Comparison of ENCODE assay signal across 1 cellular context in the genomic region with DNA sequence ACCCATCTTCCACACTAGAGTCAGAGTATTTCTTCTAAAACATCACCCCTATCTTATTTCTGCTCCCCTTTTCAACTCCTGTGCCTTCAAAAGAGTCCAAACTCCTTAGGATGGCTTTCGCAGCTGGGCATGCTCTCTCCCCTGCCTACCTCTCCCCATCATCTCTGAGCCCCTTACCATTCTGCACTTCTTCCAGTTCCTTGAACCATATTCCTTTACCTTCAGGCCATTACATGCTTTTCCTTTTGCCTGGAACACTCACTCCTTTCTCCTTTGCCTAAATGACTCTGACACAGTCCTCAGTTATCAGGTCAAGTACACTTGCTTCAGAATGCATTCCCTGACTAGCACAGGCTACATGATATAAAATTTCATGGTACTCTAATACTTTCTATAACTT.
TF ChIP-seq lines count a peak whose summit lies in the region.

No MANE protein-coding gene starts in this region.

TF ChIP-seq in HepG2, 621 proteins besides CTCF, POLR2A, EP300 and RAD21:
- TF ChIP-seq ZNF136 (CRISPR knock-in tag; IDR thresholded peaks at IDR 0.05; ENCODE audit: low read depth) (0 out of 2 replicates have a peak, but pooled peaks have one; percentile 38), AKAP8 (CRISPR knock-in tag; IDR thresholded peaks at IDR 0.05) (0 out of 2 replicates have a peak, but pooled peaks have one; percentile 60), SNAPC2 (CRISPR knock-in tag; IDR thresholded peaks at IDR 0.05) (0 out of 2 replicates have a peak, but pooled peaks have one; percentile 17), HNRNPLL (IDR thresholded peaks at IDR 0.05; ENCODE audit: low read depth, low read length, poor library complexity, severe bottlenecking) (no peak), ZNF75D (CRISPR knock-in tag; IDR thresholded peaks at IDR 0.05; ENCODE audit: borderline replicate concordance) (no peak), KDM4B (CRISPR knock-in tag; IDR thresholded peaks at IDR 0.05) (0 out of 2 replicates have a peak, but pooled peaks have one; percentile 24), ZNF260 (CRISPR knock-in tag; IDR thresholded peaks at IDR 0.05; ENCODE audit: borderline replicate concordance, low read depth) (no peak), NAIF1 (CRISPR knock-in tag; IDR thresholded peaks at IDR 0.05; ENCODE audit: borderline replicate concordance) (0 out of 2 replicates have a peak, but pooled peaks have one; percentile 37), ADNP (CRISPR knock-in tag; IDR thresholded peaks at IDR 0.05) (no peak), POLR2AphosphoS2 (IDR thresholded peaks at IDR 0.05; ENCODE audit: low read depth, low read length) (peak; percentile 95), RBM22 (optimal IDR thresholded peaks at IDR 0.05; ENCODE audit: low read length) (peak; percentile 98), BRF2 (CRISPR knock-in tag; IDR thresholded peaks at IDR 0.05) (peak; percentile 35; the same call in 1 of the 2 replicates), PAF1 (CRISPR knock-in tag; IDR thresholded peaks at IDR 0.05) (peak; percentile 99), TAF1 (CRISPR knock-in tag; IDR thresholded peaks at IDR 0.05) (no peak), ARNT2 (CRISPR knock-in tag; IDR thresholded peaks at IDR 0.05; ENCODE audit: low read depth) (peak; percentile 32; the same call in 1 of the 2 replicates), ZFP36L1 (CRISPR knock-in tag; IDR thresholded peaks at IDR 0.05) (no peak), POLR2G (IDR thresholded peaks at IDR 0.05; ENCODE audit: low read depth, low read length) (peak; percentile 80), TARDBP (CRISPR knock-in tag; IDR thresholded peaks at IDR 0.05) (peak; percentile 27; the same call in 1 of the 2 replicates), IRX3 (CRISPR knock-in tag; IDR thresholded peaks at IDR 0.05; ENCODE audit: borderline replicate concordance, low read depth) (0 out of 2 replicates have a peak, but pooled peaks have one; percentile 14), NFIC (IDR thresholded peaks at IDR 0.05; ENCODE audit: low read length) (peak; percentile 38; the same call in 1 of the 2 replicates), SSRP1 (CRISPR knock-in tag; IDR thresholded peaks at IDR 0.05) (peak; percentile 99; the same call in 1 of the 2 replicates), SETDB1 (CRISPR knock-in tag; IDR thresholded peaks at IDR 0.05; ENCODE audit: borderline replicate concordance) (0 out of 2 replicates have a peak, but pooled peaks have one; percentile 27), GATA4 (IDR thresholded peaks at IDR 0.05; ENCODE audit: borderline replicate concordance, low read depth) (no peak), IKZF5 (CRISPR knock-in tag; IDR thresholded peaks at IDR 0.05) (0 out of 2 replicates have a peak, but pooled peaks have one; percentile 17), PLSCR1 (CRISPR knock-in tag; IDR thresholded peaks at IDR 0.05; ENCODE audit: borderline replicate concordance) (0 out of 2 replicates have a peak, but pooled peaks have one; percentile 7), PCBP2 (optimal IDR thresholded peaks at IDR 0.05; ENCODE audit: low read depth, low read length, poor library complexity, severe bottlenecking) (peak; percentile 44), POLR2AphosphoS5 (IDR thresholded peaks at IDR 0.05; ENCODE audit: low read depth, low read length) (peak; percentile 92), RFXAP (CRISPR knock-in tag; IDR thresholded peaks at IDR 0.05; ENCODE audit: borderline replicate concordance) (no peak), BORCS8-MEF2B (CRISPR knock-in tag; IDR thresholded peaks at IDR 0.05) (0 out of 2 replicates have a peak, but pooled peaks have one; percentile 69)
- TF ChIP-seq, protein P1, sequence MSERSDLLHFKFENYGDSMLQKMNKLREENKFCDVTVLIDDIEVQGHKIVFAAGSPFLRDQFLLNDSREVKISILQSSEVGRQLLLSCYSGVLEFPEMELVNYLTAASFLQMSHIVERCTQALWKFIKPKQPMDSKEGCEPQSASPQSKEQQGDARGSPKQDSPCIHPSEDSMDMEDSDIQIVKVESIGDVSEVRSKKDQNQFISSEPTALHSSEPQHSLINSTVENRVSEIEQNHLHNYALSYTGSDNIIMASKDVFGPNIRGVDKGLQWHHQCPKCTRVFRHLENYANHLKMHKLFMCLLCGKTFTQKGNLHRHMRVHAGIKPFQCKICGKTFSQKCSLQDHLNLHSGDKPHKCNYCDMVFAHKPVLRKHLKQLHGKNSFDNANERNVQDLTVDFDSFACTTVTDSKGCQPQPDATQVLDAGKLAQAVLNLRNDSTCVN (CRISPR knock-in tag; IDR thresholded peaks at IDR 0.05; ENCODE audit: borderline replicate concordance) = no peak
- TF ChIP-seq, protein P2, sequence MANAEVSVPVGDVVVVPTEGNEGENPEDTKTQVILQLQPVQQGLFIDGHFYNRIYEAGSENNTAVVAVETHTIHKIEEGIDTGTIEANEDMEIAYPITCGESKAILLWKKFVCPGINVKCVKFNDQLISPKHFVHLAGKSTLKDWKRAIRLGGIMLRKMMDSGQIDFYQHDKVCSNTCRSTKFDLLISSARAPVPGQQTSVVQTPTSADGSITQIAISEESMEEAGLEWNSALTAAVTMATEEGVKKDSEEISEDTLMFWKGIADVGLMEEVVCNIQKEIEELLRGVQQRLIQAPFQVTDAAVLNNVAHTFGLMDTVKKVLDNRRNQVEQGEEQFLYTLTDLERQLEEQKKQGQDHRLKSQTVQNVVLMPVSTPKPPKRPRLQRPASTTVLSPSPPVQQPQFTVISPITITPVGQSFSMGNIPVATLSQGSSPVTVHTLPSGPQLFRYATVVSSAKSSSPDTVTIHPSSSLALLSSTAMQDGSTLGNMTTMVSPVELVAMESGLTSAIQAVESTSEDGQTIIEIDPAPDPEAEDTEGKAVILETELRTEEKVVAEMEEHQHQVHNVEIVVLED (CRISPR knock-in tag; IDR thresholded peaks at IDR 0.05; ENCODE audit: borderline replicate concordance) = no peak
- TF ChIP-seq, protein P3, sequence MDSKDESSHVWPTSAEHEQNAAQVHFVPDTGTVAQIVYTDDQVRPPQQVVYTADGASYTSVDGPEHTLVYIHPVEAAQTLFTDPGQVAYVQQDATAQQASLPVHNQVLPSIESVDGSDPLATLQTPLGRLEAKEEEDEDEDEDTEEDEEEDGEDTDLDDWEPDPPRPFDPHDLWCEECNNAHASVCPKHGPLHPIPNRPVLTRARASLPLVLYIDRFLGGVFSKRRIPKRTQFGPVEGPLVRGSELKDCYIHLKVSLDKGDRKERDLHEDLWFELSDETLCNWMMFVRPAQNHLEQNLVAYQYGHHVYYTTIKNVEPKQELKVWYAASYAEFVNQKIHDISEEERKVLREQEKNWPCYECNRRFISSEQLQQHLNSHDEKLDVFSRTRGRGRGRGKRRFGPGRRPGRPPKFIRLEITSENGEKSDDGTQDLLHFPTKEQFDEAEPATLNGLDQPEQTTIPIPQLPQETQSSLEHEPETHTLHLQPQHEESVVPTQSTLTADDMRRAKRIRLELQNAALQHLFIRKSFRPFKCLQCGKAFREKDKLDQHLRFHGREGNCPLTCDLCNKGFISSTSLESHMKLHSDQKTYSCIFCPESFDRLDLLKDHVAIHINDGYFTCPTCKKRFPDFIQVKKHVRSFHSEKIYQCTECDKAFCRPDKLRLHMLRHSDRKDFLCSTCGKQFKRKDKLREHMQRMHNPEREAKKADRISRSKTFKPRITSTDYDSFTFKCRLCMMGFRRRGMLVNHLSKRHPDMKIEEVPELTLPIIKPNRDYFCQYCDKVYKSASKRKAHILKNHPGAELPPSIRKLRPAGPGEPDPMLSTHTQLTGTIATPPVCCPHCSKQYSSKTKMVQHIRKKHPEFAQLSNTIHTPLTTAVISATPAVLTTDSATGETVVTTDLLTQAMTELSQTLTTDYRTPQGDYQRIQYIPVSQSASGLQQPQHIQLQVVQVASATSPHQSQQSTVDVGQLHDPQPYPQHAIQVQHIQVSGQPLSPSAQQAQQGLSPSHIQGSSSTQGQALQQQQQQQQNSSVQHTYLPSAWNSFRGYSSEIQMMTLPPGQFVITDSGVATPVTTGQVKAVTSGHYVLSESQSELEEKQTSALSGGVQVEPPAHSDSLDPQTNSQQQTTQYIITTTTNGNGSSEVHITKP (CRISPR knock-in tag; IDR thresholded peaks at IDR 0.05; ENCODE audit: low read depth) = no peak
- TF ChIP-seq, protein P4, sequence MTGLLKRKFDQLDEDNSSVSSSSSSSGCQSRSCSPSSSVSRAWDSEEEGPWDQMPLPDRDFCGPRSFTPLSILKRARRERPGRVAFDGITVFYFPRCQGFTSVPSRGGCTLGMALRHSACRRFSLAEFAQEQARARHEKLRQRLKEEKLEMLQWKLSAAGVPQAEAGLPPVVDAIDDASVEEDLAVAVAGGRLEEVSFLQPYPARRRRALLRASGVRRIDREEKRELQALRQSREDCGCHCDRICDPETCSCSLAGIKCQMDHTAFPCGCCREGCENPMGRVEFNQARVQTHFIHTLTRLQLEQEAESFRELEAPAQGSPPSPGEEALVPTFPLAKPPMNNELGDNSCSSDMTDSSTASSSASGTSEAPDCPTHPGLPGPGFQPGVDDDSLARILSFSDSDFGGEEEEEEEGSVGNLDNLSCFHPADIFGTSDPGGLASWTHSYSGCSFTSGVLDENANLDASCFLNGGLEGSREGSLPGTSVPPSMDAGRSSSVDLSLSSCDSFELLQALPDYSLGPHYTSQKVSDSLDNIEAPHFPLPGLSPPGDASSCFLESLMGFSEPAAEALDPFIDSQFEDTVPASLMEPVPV (CRISPR knock-in tag; IDR thresholded peaks at IDR 0.05) = 0 out of 2 replicates have a peak, but pooled peaks have one; percentile 18
